In genomic region chr7:151874479-151874878, GRCh38 we compare ENCODE assay signal across 8 cellular contexts. TPM values are rescaled to one million over a fixed set of nuclear protein-coding genes. Genes with fewer than 3 reads are reported as not detected.
DNase-seq lines count a peak whose midpoint lies in the region; ATAC-seq, FAIRE-seq and TF ChIP-seq lines count a peak whose summit lies in the region.
"Not testable (repeated sequence)": the region's sequence is repeated elsewhere in the genome, so short reads cannot be mapped to it uniquely, and the experiment has no call there.

No MANE protein-coding gene starts in this region.

- H3K27me3 ChIP-seq in PC-3 (ENCODE audit: low read length) (peaks cover 19% of the 10 kb centered on the region), astrocyte (ENCODE audit: insufficient read depth, low read length) (peaks cover 32% of the 10 kb centered on the region), heart right ventricle (peaks cover 0 to 10% (median 8%) of the 10 kb centered on the region in 7 donors)
- H3K27me3 ChIP-seq in naive thymus-derived CD4-positive, alpha-beta T cell (ENCODE audit: control insufficient read depth in 2 of 2, insufficient read depth in 2 of 2, low read length in 2 of 2); vagina: not testable (repeated sequence)

- CTCF ChIA-PET in PC-3 (lab: Charles Lee) = interaction anchor here (0.6 kb wide), 1 partner anchor 20 kb away, joined by 3 read pairs; no protein-coding TSS in a partner anchor
- CTCF ChIA-PET in activated CD8-positive, alpha-beta T cell treated with anti-CD3 and anti-CD28 coated beads, Interleukin-2, amount 10 ng/mL, durations not matched to agents 7 days and 5 days (lab: Charles Lee); naive thymus-derived CD4-positive, alpha-beta T cell (lab: Charles Lee): not testable (repeated sequence)

- H3K4me1 Mint-ChIP-seq in CD14-positive monocyte = peaks cover 54% of the 10 kb centered on the region
- peaks cover 11% of the 10 kb centered on the region for H3K4me1 Mint-ChIP-seq in activated CD8-positive, alpha-beta T cell treated with anti-CD3 and anti-CD28 coated beads, Interleukin-2, amount 10 ng/mL, durations not matched to agents 7 days and 5 days (ENCODE audit: low read depth)
- not testable (repeated sequence) for H3K4me1 Mint-ChIP-seq in astrocyte (ENCODE audit: low read depth, unreplicated experiment)
- H3K4me1 Mint-ChIP-seq in naive thymus-derived CD4-positive, alpha-beta T cell = peaks cover 6 to 54% (median 43%) of the 10 kb centered on the region in 7 donors
- peaks cover 55% of the 10 kb centered on the region for H3K4me1 Mint-ChIP-seq in stimulated activated effector memory CD8-positive, alpha-beta T cell treated with anti-CD3 and anti-CD28 coated beads, Interleukin-12 subunit alpha, Interleukin-12 subunit beta, amount 100 ng/mL, for 72 hours

- not testable (repeated sequence) for H3F3A ChIP-seq in PC-3 (ENCODE audit: low read length, unreplicated experiment)

- not testable (repeated sequence) for H3K36me3 ChIP-seq in PC-3 (ENCODE audit: low read depth, low read length); astrocyte (ENCODE audit: insufficient read depth, low read length); heart right ventricle; vagina
- H3K36me3 ChIP-seq in naive thymus-derived CD4-positive, alpha-beta T cell (ENCODE audit: control insufficient read depth in 2 of 3, insufficient read depth in 3 of 3, low read length in 3 of 3) = peaks cover 0 to 10% (median 0%) of the 10 kb centered on the region in 3 experiments

- not testable (repeated sequence) for H3K9ac ChIP-seq in PC-3 (ENCODE audit: low read length); astrocyte (ENCODE audit: low read length)

- not testable (repeated sequence) for TF ChIP-seq CTCF in CD14-positive monocyte (IDR thresholded peaks at IDR 0.05); PC-3 (conservative IDR thresholded peaks at IDR 0.05; ENCODE audit: low read depth, low read length); astrocyte (IDR thresholded peaks at IDR 0.05; ENCODE audit: insufficient read depth, low read depth, low read length); heart right ventricle (IDR thresholded peaks at IDR 0.05); vagina (IDR thresholded peaks at IDR 0.05)

- peak overlapping the region; percentile 99 for H3K4me3 Mint-ChIP-seq in CD14-positive monocyte
- H3K4me3 Mint-ChIP-seq in activated CD8-positive, alpha-beta T cell treated with anti-CD3 and anti-CD28 coated beads, Interleukin-2, amount 10 ng/mL, durations not matched to agents 7 days and 5 days = peak overlapping the region; percentile 91
- peak overlapping the region; percentile 87 for H3K4me3 Mint-ChIP-seq in astrocyte (ENCODE audit: unreplicated experiment)
- H3K4me3 Mint-ChIP-seq in naive thymus-derived CD4-positive, alpha-beta T cell = peak overlapping the region in 9 of 10 donors; percentile 88 to 98 (median 95)
- peak overlapping the region; percentile 95 for H3K4me3 Mint-ChIP-seq in stimulated activated effector memory CD8-positive, alpha-beta T cell treated with anti-CD3 and anti-CD28 coated beads, Interleukin-12 subunit alpha, Interleukin-12 subunit beta, amount 100 ng/mL, for 72 hours

- not testable (repeated sequence) for H3K79me2 ChIP-seq in PC-3 (ENCODE audit: low read length); astrocyte (ENCODE audit: insufficient read depth, low read length)

- H3K36me3 Mint-ChIP-seq in CD14-positive monocyte = peaks cover 25 to 26% of the 10 kb centered on the region in 2 donors
- not testable (repeated sequence) for H3K36me3 Mint-ChIP-seq in activated CD8-positive, alpha-beta T cell treated with anti-CD3 and anti-CD28 coated beads, Interleukin-2, amount 10 ng/mL, durations not matched to agents 7 days and 5 days (ENCODE audit: low read depth); astrocyte (ENCODE audit: low read depth, unreplicated experiment); naive thymus-derived CD4-positive, alpha-beta T cell; stimulated activated effector memory CD8-positive, alpha-beta T cell treated with anti-CD3 and anti-CD28 coated beads, Interleukin-12 subunit alpha, Interleukin-12 subunit beta, amount 100 ng/mL, for 72 hours

- TF ChIP-seq POLR2A in vagina (IDR thresholded peaks at IDR 0.05) = not testable (repeated sequence)

- H3K9me3 Mint-ChIP-seq in CD14-positive monocyte; activated CD8-positive, alpha-beta T cell treated with anti-CD3 and anti-CD28 coated beads, Interleukin-2, amount 10 ng/mL, durations not matched to agents 7 days and 5 days (ENCODE audit: insufficient read depth); astrocyte (ENCODE audit: unreplicated experiment); naive thymus-derived CD4-positive, alpha-beta T cell; stimulated activated effector memory CD8-positive, alpha-beta T cell treated with anti-CD3 and anti-CD28 coated beads, Interleukin-12 subunit alpha, Interleukin-12 subunit beta, amount 100 ng/mL, for 72 hours: not testable (repeated sequence)

- H2AFZ ChIP-seq in PC-3 (ENCODE audit: low read length); astrocyte (ENCODE audit: low read depth, low read length): not testable (repeated sequence)

- H3K27ac Mint-ChIP-seq in CD14-positive monocyte = peak overlapping the region in 5 of 7 donors; percentile 2 to 97 (median 95)
- not testable (repeated sequence) for H3K27ac Mint-ChIP-seq in activated CD8-positive, alpha-beta T cell treated with anti-CD3 and anti-CD28 coated beads, Interleukin-2, amount 10 ng/mL, durations not matched to agents 7 days and 5 days; astrocyte (ENCODE audit: unreplicated experiment); stimulated activated effector memory CD8-positive, alpha-beta T cell treated with anti-CD3 and anti-CD28 coated beads, Interleukin-12 subunit alpha, Interleukin-12 subunit beta, amount 100 ng/mL, for 72 hours
- peak overlapping the region in 6 of 9 donors; percentile 64 to 94 (median 84) for H3K27ac Mint-ChIP-seq in naive thymus-derived CD4-positive, alpha-beta T cell

- H4K20me1 ChIP-seq in PC-3 (ENCODE audit: low read length); astrocyte (ENCODE audit: insufficient read depth, low read length): not testable (repeated sequence)

- POLR2A ChIA-PET in PC-3 (lab: Charles Lee; ENCODE audit: unreplicated experiment) = not testable (repeated sequence)
- POLR2A ChIA-PET in activated CD8-positive, alpha-beta T cell treated with anti-CD3 and anti-CD28 coated beads, Interleukin-2, amount 10 ng/mL, durations not matched to agents 7 days and 5 days (lab: Charles Lee) = interaction anchor here (0.9 kb wide), 1 partner anchor 92 kb away, joined by 3 read pairs; no protein-coding TSS in a partner anchor
- POLR2A ChIA-PET in naive thymus-derived CD4-positive, alpha-beta T cell (lab: Charles Lee) = interaction anchor here (1.2 kb wide), 1 partner anchor 242 kb away, joined by 6 read pairs; no protein-coding TSS in a partner anchor

- not testable (repeated sequence) for H3K27ac ChIP-seq in PC-3 (ENCODE audit: low read length); astrocyte (ENCODE audit: low read depth, low read length); naive thymus-derived CD4-positive, alpha-beta T cell (ENCODE audit: low read depth, low read length)
- H3K27ac ChIP-seq in heart right ventricle = peak overlapping the region in 6 of 10 donors; percentile 92 to 97 (median 94)
- peak overlapping the region; percentile 95 for H3K27ac ChIP-seq in vagina

- H3K9me3 ChIP-seq in PC-3 (ENCODE audit: low read length); astrocyte (ENCODE audit: insufficient read depth, low read depth, low read length); heart right ventricle; naive thymus-derived CD4-positive, alpha-beta T cell (ENCODE audit: control insufficient read depth in 2 of 3, low read length in 3 of 3); vagina: not testable (repeated sequence)

- H3K4me3 ChIP-seq in PC-3 (ENCODE audit: low read length); astrocyte (ENCODE audit: insufficient read depth, low read depth, low read length); naive thymus-derived CD4-positive, alpha-beta T cell (ENCODE audit: low read length): not testable (repeated sequence)
- H3K4me3 ChIP-seq in heart right ventricle (peak overlapping the region in 6 of 10 donors; percentile 65 to 95 (median 88)), vagina (peak overlapping the region in 1 of 2 donors; percentile 93)

- intact Hi-C loops in CD14-positive monocyte (cut with micrococcal nuclease) (loop anchor here in 1 of 2 donors (10.0 kb wide), 1 partner anchor 120 kb away; no protein-coding TSS in a partner anchor), heart right ventricle (cut with DNase I) (loop anchor here in 2 of 10 donors (10.0 kb wide), 1 partner anchor 90 kb away; no protein-coding TSS in a partner anchor), vagina (cut with DNase I) (loop anchor here (2.0 kb wide), 1 partner anchor 152 kb away; no protein-coding TSS in a partner anchor)
- intact Hi-C loops in PC-3 (cut with micrococcal nuclease) = not testable (repeated sequence)
- intact Hi-C loops in naive thymus-derived CD4-positive, alpha-beta T cell (cut with micrococcal nuclease) = loop anchor here (10.0 kb wide), 2 partner anchors 270 to 590 kb away; no protein-coding TSS in a partner anchor

- FAIRE-seq in astrocyte (lab: Jason Lieb, UNC) = not testable (repeated sequence)

- H3K4me1 ChIP-seq in PC-3 (ENCODE audit: insufficient read depth, low read length) (peaks cover 15% of the 10 kb centered on the region), astrocyte (ENCODE audit: insufficient read depth, low read length) (peaks cover 11% of the 10 kb centered on the region), heart right ventricle (peaks cover 2 to 50% (median 30%) of the 10 kb centered on the region in 9 donors), vagina (peaks cover 43% of the 10 kb centered on the region)
- H3K4me1 ChIP-seq in naive thymus-derived CD4-positive, alpha-beta T cell (ENCODE audit: control insufficient read depth in 2 of 2, insufficient read depth in 2 of 2, low read length in 2 of 2) = peaks cover 7 to 15% of the 10 kb centered on the region in 2 donors

- not testable (repeated sequence) for ATAC-seq in PC-3; activated CD8-positive, alpha-beta T cell treated with anti-CD3 and anti-CD28 coated beads, Interleukin-2, amount 10 ng/mL, durations not matched to agents 7 days and 5 days; heart right ventricle; naive thymus-derived CD4-positive, alpha-beta T cell; stimulated activated effector memory CD8-positive, alpha-beta T cell treated with anti-CD3 and anti-CD28 coated beads, Interleukin-12 subunit alpha, Interleukin-12 subunit beta, amount 100 ng/mL, for 72 hours

- not testable (repeated sequence) for BruUV-seq in PC-3 (replicated peaks; lab: Mats Ljungman, UMichigan)

- not testable (repeated sequence) for H3K9me2 ChIP-seq in PC-3 (replicated peaks; ENCODE audit: low read length)

- WGBS in heart right ventricle, 2 donors = 77 to 81% methylated on average over 4 of the region's 4 CpGs

- not testable (repeated sequence) for H3K27me3 Mint-ChIP-seq in CD14-positive monocyte (ENCODE audit: low read depth in 3 of 3); activated CD8-positive, alpha-beta T cell treated with anti-CD3 and anti-CD28 coated beads, Interleukin-2, amount 10 ng/mL, durations not matched to agents 7 days and 5 days (ENCODE audit: low read depth)
- H3K27me3 Mint-ChIP-seq in astrocyte (ENCODE audit: low read depth, unreplicated experiment) = peaks cover 56% of the 10 kb centered on the region
- peaks cover 0 to 41% (median 0%) of the 10 kb centered on the region in 5 donors for H3K27me3 Mint-ChIP-seq in naive thymus-derived CD4-positive, alpha-beta T cell

- not testable (repeated sequence) for DNase-seq in CD14-positive monocyte (ENCODE audit: low spot score); PC-3; activated CD8-positive, alpha-beta T cell treated with anti-CD3 and anti-CD28 coated beads, Interleukin-2, amount 10 ng/mL, durations not matched to agents 7 days and 5 days; astrocyte (ENCODE audit: low read depth); heart right ventricle; naive thymus-derived CD4-positive, alpha-beta T cell; stimulated activated effector memory CD8-positive, alpha-beta T cell treated with anti-CD3 and anti-CD28 coated beads, Interleukin-12 subunit alpha, Interleukin-12 subunit beta, amount 100 ng/mL, for 72 hours (ENCODE audit: low spot score in 2 of 2); vagina (ENCODE audit: extremely low spot score in 2 of 2)

- H3K4me2 ChIP-seq in PC-3 (ENCODE audit: low read length) = peak overlapping the region; percentile 93; the same call in 1 of the 2 replicates
- not testable (repeated sequence) for H3K4me2 ChIP-seq in astrocyte (ENCODE audit: low read length)

RNA-seq across cellular contexts. Expression of gene PRKAG2, which starts 2.4 kb away (rescaled TPM):
- polyA plus RNA-seq in CD14-positive monocyte (10 to 100 TPM; 29.2 to 30.9 TPM), heart right ventricle (10 to 100 TPM; 52.4 to 68.0 TPM)
- total RNA-seq in PC-3 (2014; rRNA removed) (21.5 and 23.9 TPM in 2 replicates), astrocyte (26.9 and 40.7 TPM in 2 replicates), heart right ventricle (100 to 1,000 TPM; 101 to 156 (median 121) TPM), vagina (25.0 TPM)
- total RNA-seq in activated CD8-positive, alpha-beta T cell treated with anti-CD3 and anti-CD28 coated beads, Interleukin-2, amount 10 ng/mL, durations not matched to agents 7 days and 5 days = 10 to 100 TPM; 23.6 to 28.3 TPM
- 10 to 100 TPM; 15.0 to 74.4 (median 66.1) TPM for total RNA-seq in naive thymus-derived CD4-positive, alpha-beta T cell
- 10 to 100 TPM; 25.5 to 35.6 TPM for polyA plus RNA-seq in naive thymus-derived CD4-positive, alpha-beta T cell
